In the genomic region with DNA sequence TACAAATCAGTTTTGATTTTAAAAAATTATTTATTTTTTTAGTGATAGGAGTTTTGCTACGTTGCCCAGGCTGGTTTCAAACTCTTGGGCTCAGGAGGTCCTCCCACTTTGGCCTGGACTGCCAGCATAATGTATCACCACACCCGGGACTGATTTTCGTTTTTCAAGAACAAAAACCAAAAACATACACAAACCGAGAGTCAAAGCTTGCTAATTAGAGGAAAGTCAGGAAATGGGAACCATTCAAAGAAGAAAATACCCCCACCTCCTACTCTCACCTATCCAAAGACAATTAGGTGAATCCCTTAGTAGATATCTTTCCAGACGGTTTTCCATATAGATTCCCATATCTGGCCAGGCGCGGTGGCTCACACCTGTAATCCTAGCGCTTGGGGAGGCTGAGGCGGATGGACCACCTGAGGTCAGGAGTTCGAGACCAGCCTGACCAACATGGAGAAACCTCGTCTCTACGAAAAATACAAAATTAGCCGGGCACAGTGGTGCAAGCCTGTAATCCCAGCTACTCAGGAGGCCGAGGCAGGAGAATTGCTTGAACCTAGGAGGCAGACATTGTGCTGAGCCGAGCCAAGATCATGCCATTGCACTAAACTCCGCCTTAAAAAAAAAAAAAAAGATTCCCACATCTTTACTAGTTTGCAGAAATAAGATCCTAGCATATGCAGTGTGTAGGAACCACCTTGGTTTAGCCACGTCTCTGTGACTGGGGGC, we compare ENCODE assay signal across 12 cellular contexts. TPM values are rescaled to one million over a fixed set of nuclear protein-coding genes. Genes with fewer than 3 reads are reported as not detected.
DNase-seq lines count a peak whose midpoint lies in the region; TF ChIP-seq lines count a peak whose summit lies in the region.
"Had no signal": no experiment of that assay in that cellular context is flagged by ENCODE, and none has a peak within 500 bp of the region (broad histone marks: within the 10 kb centered on the region; RNA-seq: fewer than 3 reads in every experiment).

No MANE protein-coding gene starts in this region.

- in situ Hi-C loops in transverse colon (cut with MboI; ENCODE audit: low pct_ligation_motif_present in 1 of 4, low pct_unique_long_range_greater_than_20kb in 1 of 4, low sequenced_read_pairs in 3 of 4), result loop anchor here in 1 of 4 donors (25.0 kb wide), 1 partner anchor 500 kb away; no protein-coding TSS in a partner anchor

- peaks cover 38% of the 10 kb centered on the region for H3K4me1 ChIP-seq in OCI-LY3 (ENCODE audit: low read length)
- H3K4me1 ChIP-seq in transverse colon, result peaks cover 0 to 23% (median 8%) of the 10 kb centered on the region in 4 donors

- H3K79me2 ChIP-seq in OCI-LY3 (ENCODE audit: low read length), result no peaks in the 10 kb centered on the region

- H3K4me1 Mint-ChIP-seq in activated naive CD4-positive, alpha-beta T cell treated with anti-CD3 and anti-CD28 coated beads, Interleukin-2, amount 50 U/mL, for 24 hours, result peaks cover 79% of the 10 kb centered on the region
- peaks cover 71% of the 10 kb centered on the region for H3K4me1 Mint-ChIP-seq in dendritic cell treated with granulocyte-macrophage colony-stimulating factor and Interleukin-4, amounts not matched to agents 40 ng/mL and 50 ng/mL, for 4 days (ENCODE audit: low read depth)

- peak overlapping the region; percentile 96 for H3K4me3 Mint-ChIP-seq in activated naive CD4-positive, alpha-beta T cell treated with anti-CD3 and anti-CD28 coated beads, Interleukin-2, amount 50 U/mL, for 24 hours
- peak overlapping the region; percentile 89 for H3K4me3 Mint-ChIP-seq in dendritic cell treated with granulocyte-macrophage colony-stimulating factor and Interleukin-4, amounts not matched to agents 40 ng/mL and 50 ng/mL, for 4 days

- no peak for TF ChIP-seq CTCF in OCI-LY3 (IDR thresholded peaks at IDR 0.05; ENCODE audit: low read depth, low read length)
- TF ChIP-seq CTCF in transverse colon (IDR thresholded peaks at IDR 0.05), result no peak

- no peaks in the 10 kb centered on the region for H4K20me1 ChIP-seq in OCI-LY3 (ENCODE audit: insufficient read depth, low read length)

- H3K9me3 ChIP-seq in OCI-LY3 (ENCODE audit: insufficient read depth, low read length) (no peaks in the 10 kb centered on the region), transverse colon (no peaks in the 10 kb centered on the region)

- no peak overlapping the region for H3K9ac ChIP-seq in OCI-LY3 (ENCODE audit: low read length)
- H3K9ac ChIP-seq: KMS-11 had no signal

- no peak overlapping the region for H2AFZ ChIP-seq in OCI-LY3 (ENCODE audit: low read depth, low read length)

- H3K36me3 ChIP-seq in OCI-LY3 (replicated peaks; ENCODE audit: low read depth, low read length) (no peaks in the 10 kb centered on the region), transverse colon (no peaks in the 10 kb centered on the region)

- H3K27ac ChIP-seq in OCI-LY3 (ENCODE audit: low read length) (peak overlapping the region; percentile 15), transverse colon (peak overlapping the region; percentile 42 to 60 (median 52))
- H3K27ac ChIP-seq: KMS-11 had no signal

- H3K27me3 ChIP-seq in OCI-LY3 (ENCODE audit: low read depth, low read length) (no peaks in the 10 kb centered on the region), transverse colon (no peaks in the 10 kb centered on the region)

- peaks cover 1% of the 10 kb centered on the region for H3K36me3 Mint-ChIP-seq in activated naive CD4-positive, alpha-beta T cell treated with anti-CD3 and anti-CD28 coated beads, Interleukin-2, amount 50 U/mL, for 24 hours
- H3K36me3 Mint-ChIP-seq in dendritic cell treated with granulocyte-macrophage colony-stimulating factor and Interleukin-4, amounts not matched to agents 40 ng/mL and 50 ng/mL, for 4 days (ENCODE audit: low read depth), result peaks cover 44% of the 10 kb centered on the region

- peak overlapping the region; percentile 89 for H3K27ac Mint-ChIP-seq in activated naive CD4-positive, alpha-beta T cell treated with anti-CD3 and anti-CD28 coated beads, Interleukin-2, amount 50 U/mL, for 24 hours
- H3K27ac Mint-ChIP-seq in dendritic cell treated with granulocyte-macrophage colony-stimulating factor and Interleukin-4, amounts not matched to agents 40 ng/mL and 50 ng/mL, for 4 days, result peak overlapping the region; percentile 92

- no peaks in the 10 kb centered on the region for H3K9me3 Mint-ChIP-seq in activated naive CD4-positive, alpha-beta T cell treated with anti-CD3 and anti-CD28 coated beads, Interleukin-2, amount 50 U/mL, for 24 hours
- no peaks in the 10 kb centered on the region for H3K9me3 Mint-ChIP-seq in dendritic cell treated with granulocyte-macrophage colony-stimulating factor and Interleukin-4, amounts not matched to agents 40 ng/mL and 50 ng/mL, for 4 days

- no peak for DNase-seq in activated naive CD4-positive, alpha-beta T cell treated with Interleukin-2 at 50 U/mL for 16 hours
- DNase-seq in transverse colon, result no peak
- no peak for DNase-seq in anterior cingulate cortex (lab: John Stamatoyannopoulos, UW)
- no peak for DNase-seq in NCI-H2107 (lab: John Stamatoyannopoulos, UW)
- DNase-seq in erythroblast (lab: John Stamatoyannopoulos, UW), result no peak
- DNase-seq: EL, head of caudate nucleus, occipital lobe had no signal

- WGBS in transverse colon (ENCODE audit: low coverage in 1 of 2), 2 donors, result 50 to 72% methylated on average over 13 to 17 of the region's 17 CpGs

- H3K4me3 ChIP-seq in OCI-LY3 (ENCODE audit: low read length), result no peak overlapping the region
- H3K4me3 ChIP-seq in transverse colon, result peak overlapping the region in 1 of 4 donors; percentile 33

- intact Hi-C loops in dendritic cell treated with granulocyte-macrophage colony-stimulating factor and Interleukin-4, amounts not matched to agents 40 ng/mL and 50 ng/mL, for 4 days (cut with micrococcal nuclease), result no loop called here
- intact Hi-C loops in transverse colon (cut with DNase I; ENCODE audit: low total_unique reads), result no loop called here

- H3K27me3 Mint-ChIP-seq in activated naive CD4-positive, alpha-beta T cell treated with anti-CD3 and anti-CD28 coated beads, Interleukin-2, amount 50 U/mL, for 24 hours, result no peaks in the 10 kb centered on the region
- H3K27me3 Mint-ChIP-seq in dendritic cell treated with granulocyte-macrophage colony-stimulating factor and Interleukin-4, amounts not matched to agents 40 ng/mL and 50 ng/mL, for 4 days, result no peaks in the 10 kb centered on the region

- TF ChIP-seq EP300 in transverse colon (IDR thresholded peaks at IDR 0.05; ENCODE audit: low read depth), result no peak

- peak overlapping the region; percentile 47 for H3K4me2 ChIP-seq in OCI-LY3 (ENCODE audit: low read length)
- H3K4me2 ChIP-seq: KMS-11 had no signal

- no peak for TF ChIP-seq POLR2A in transverse colon (IDR thresholded peaks at IDR 0.05)
- TF ChIP-seq POLR2A in erythroblast (IDR thresholded peaks at IDR 0.05; ENCODE audit: low read length), result no peak

RNA-seq across cellular contexts. Expression of a gene that starts 0.9 kb away (rescaled TPM):
- 1 to 10 TPM in 2 of 4 donors, under 1 TPM in 2; 0.20 to 3.7 (median 1.1) TPM for total RNA-seq in transverse colon

RNA-seq across cellular contexts. Expression of a gene that starts 16.8 kb away (rescaled TPM):
- total RNA-seq in transverse colon, result 10 to 100 TPM; 14.3 to 65.8 (median 26.3) TPM
